In the genomic region with DNA sequence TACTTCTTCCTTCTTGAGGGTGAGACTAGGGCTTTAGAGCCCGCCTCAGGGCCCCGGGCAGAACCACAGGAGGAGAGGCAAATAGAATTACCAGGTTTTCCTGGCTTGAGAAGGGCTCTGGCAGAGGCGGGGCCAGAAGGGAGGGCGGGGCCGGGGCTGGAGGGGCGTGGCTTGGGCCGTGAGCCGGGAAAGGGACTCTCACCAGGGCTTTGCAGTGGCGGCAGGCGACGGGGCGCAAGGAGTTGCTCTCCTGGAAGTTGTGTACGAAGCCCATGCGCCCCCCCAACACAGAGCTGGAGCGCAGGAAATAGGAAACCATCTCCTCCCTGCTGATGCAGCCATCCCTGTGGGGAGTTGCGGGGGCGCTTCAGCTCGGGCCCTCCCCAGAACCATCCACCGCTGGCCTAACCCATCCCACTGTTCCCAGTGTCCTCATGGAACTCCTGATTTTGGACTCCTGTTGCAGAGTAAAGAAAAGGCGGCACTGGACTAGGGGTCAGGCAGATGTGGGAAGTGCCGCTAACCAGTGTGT, we compare ENCODE assay signal across 12 cellular contexts. TPM values are rescaled to one million over a fixed set of nuclear protein-coding genes. Genes with fewer than 3 reads are reported as not detected.
DNase-seq lines count a peak whose midpoint lies in the region; ATAC-seq and TF ChIP-seq lines count a peak whose summit lies in the region.
"Had no signal": no experiment of that assay in that cellular context is flagged by ENCODE, and none has a peak within 500 bp of the region (broad histone marks: within the 10 kb centered on the region; RNA-seq: fewer than 3 reads in every experiment).

No MANE protein-coding gene starts in this region.

- H3K36me3 ChIP-seq in PC-3 (ENCODE audit: low read depth, low read length) (no peaks in the 10 kb centered on the region), sigmoid colon (peaks cover 0 to 45% (median 8%) of the 10 kb centered on the region in 4 donors), tibial nerve (peaks cover 0 to 6% (median 0%) of the 10 kb centered on the region in 3 donors)

- intact Hi-C loops in PC-3 (cut with micrococcal nuclease) = no loop called here
- intact Hi-C loops in sigmoid colon (cut with DNase I) = no loop called here

- TF ChIP-seq POLR2A in sigmoid colon (IDR thresholded peaks at IDR 0.05) = no peak
- TF ChIP-seq POLR2A in tibial nerve (IDR thresholded peaks at IDR 0.05) = no peak

- H3F3A ChIP-seq in PC-3 (ENCODE audit: low read length, unreplicated experiment) = no peaks in the 10 kb centered on the region

- CTCF ChIA-PET in PC-3 (lab: Charles Lee) = no interaction called here

- H3K4me3 ChIP-seq in PC-3 (ENCODE audit: low read length) = no peak overlapping the region
- no peak overlapping the region for H3K4me3 ChIP-seq in sigmoid colon
- H3K4me3 ChIP-seq in tibial nerve = no peak overlapping the region

- H3K9ac ChIP-seq in PC-3 (ENCODE audit: low read length) = no peak overlapping the region

- H2AFZ ChIP-seq in PC-3 (ENCODE audit: low read length) = no peak overlapping the region

- no peak overlapping the region for H3K4me3 Mint-ChIP-seq in activated naive CD8-positive, alpha-beta T cell
- no peak overlapping the region for H3K4me3 Mint-ChIP-seq in activated naive CD8-positive, alpha-beta T cell treated with anti-CD3 and anti-CD28 coated beads for 36 hours

- no peak for TF ChIP-seq EP300 in sigmoid colon (IDR thresholded peaks at IDR 0.05)
- no peak for TF ChIP-seq EP300 in tibial nerve (IDR thresholded peaks at IDR 0.05)

- WGBS in sigmoid colon, 2 donors = 26 to 58% methylated on average over 21 of the region's 21 CpGs
- 34 to 53% methylated on average over 15 to 21 of the region's 21 CpGs for WGBS in tibial nerve, 2 donors

- DNase-seq in activated naive CD8-positive, alpha-beta T cell treated with anti-CD3 and anti-CD28 coated beads for 36 hours = no peak
- DNase-seq in PC-3 = peak; percentile 19
- no peak for DNase-seq in foreskin keratinocyte
- DNase-seq in sigmoid colon = peak; percentile 63
- DNase-seq in ACHN = no peak
- DNase-seq in tibial nerve (ENCODE audit: low spot score in 2 of 2) = no peak
- DNase-seq: activated effector memory CD4-positive, alpha-beta T cell treated with Interleukin-2 at 50 U/mL for 16 hours; effector CD8-positive, alpha-beta T cell; NCI-H2029 had no signal

- peaks cover 16% of the 10 kb centered on the region for H3K4me1 Mint-ChIP-seq in activated naive CD8-positive, alpha-beta T cell (ENCODE audit: low read depth)
- peaks cover 14% of the 10 kb centered on the region for H3K4me1 Mint-ChIP-seq in activated naive CD8-positive, alpha-beta T cell treated with anti-CD3 and anti-CD28 coated beads for 36 hours

- no peaks in the 10 kb centered on the region for H3K79me2 ChIP-seq in PC-3 (ENCODE audit: low read length)

- POLR2A ChIA-PET in PC-3 (lab: Charles Lee; ENCODE audit: unreplicated experiment) = no interaction called here

- no TSS peak for BruUV-seq in PC-3 (replicated peaks; lab: Mats Ljungman, UMichigan)

- H3K36me3 Mint-ChIP-seq in activated naive CD8-positive, alpha-beta T cell = peaks cover 2% of the 10 kb centered on the region
- H3K36me3 Mint-ChIP-seq in activated naive CD8-positive, alpha-beta T cell treated with anti-CD3 and anti-CD28 coated beads for 36 hours = no peaks in the 10 kb centered on the region

- H3K9me3 ChIP-seq in PC-3 (ENCODE audit: low read length) (no peaks in the 10 kb centered on the region), sigmoid colon (no peaks in the 10 kb centered on the region), tibial nerve (no peaks in the 10 kb centered on the region)

- no peaks in the 10 kb centered on the region for H3K9me2 ChIP-seq in PC-3 (replicated peaks; ENCODE audit: low read length)

- no peaks in the 10 kb centered on the region for H3K9me3 Mint-ChIP-seq in activated naive CD8-positive, alpha-beta T cell (ENCODE audit: low read depth)
- no peaks in the 10 kb centered on the region for H3K9me3 Mint-ChIP-seq in activated naive CD8-positive, alpha-beta T cell treated with anti-CD3 and anti-CD28 coated beads for 36 hours

- H3K4me1 ChIP-seq in PC-3 (ENCODE audit: insufficient read depth, low read length) (no peaks in the 10 kb centered on the region), foreskin keratinocyte (no peaks in the 10 kb centered on the region), sigmoid colon (peaks cover 0 to 8% (median 2%) of the 10 kb centered on the region in 4 donors), tibial nerve (peaks cover 0 to 5% (median 0%) of the 10 kb centered on the region in 4 donors)

- in situ Hi-C loops in ACHN (cut with HindIII; ENCODE audit: low pct_ligation_motif_present, low pct_unique_long_range_greater_than_20kb, low sequenced_read_pairs) = no loop called here

- peaks cover 2% of the 10 kb centered on the region; the same call in 1 of the 2 replicates for H3K27me3 ChIP-seq in PC-3 (ENCODE audit: low read length)
- H3K27me3 ChIP-seq in foreskin keratinocyte = peaks cover 32% of the 10 kb centered on the region
- no peaks in the 10 kb centered on the region for H3K27me3 ChIP-seq in sigmoid colon
- no peaks in the 10 kb centered on the region for H3K27me3 ChIP-seq in tibial nerve

- no peaks in the 10 kb centered on the region for H4K20me1 ChIP-seq in PC-3 (ENCODE audit: low read length)

- TF ChIP-seq CTCF in PC-3 (conservative IDR thresholded peaks at IDR 0.05; ENCODE audit: low read depth, low read length) (no peak), foreskin keratinocyte (conservative IDR thresholded peaks at IDR 0.05) (no peak), sigmoid colon (IDR thresholded peaks at IDR 0.05) (no peak), tibial nerve (IDR thresholded peaks at IDR 0.05) (no peak)

- H3K4me2 ChIP-seq in PC-3 (ENCODE audit: low read length) = no peak overlapping the region

- no peak overlapping the region for H3K27ac ChIP-seq in PC-3 (ENCODE audit: low read length)
- no peak overlapping the region for H3K27ac ChIP-seq in foreskin keratinocyte
- no peak overlapping the region for H3K27ac ChIP-seq in sigmoid colon
- no peak overlapping the region for H3K27ac ChIP-seq in tibial nerve

- H3K27me3 Mint-ChIP-seq in activated naive CD8-positive, alpha-beta T cell = no peaks in the 10 kb centered on the region
- no peaks in the 10 kb centered on the region for H3K27me3 Mint-ChIP-seq in activated naive CD8-positive, alpha-beta T cell treated with anti-CD3 and anti-CD28 coated beads for 36 hours

- ATAC-seq in PC-3 = no peak
- ATAC-seq in foreskin keratinocyte = peak; percentile 51
- no peak for ATAC-seq in HG02870 (IDR thresholded peaks at IDR 0.05; ENCODE audit: unreplicated experiment)

- peak overlapping the region; percentile 50 for H3K27ac Mint-ChIP-seq in activated naive CD8-positive, alpha-beta T cell
- H3K27ac Mint-ChIP-seq in activated naive CD8-positive, alpha-beta T cell treated with anti-CD3 and anti-CD28 coated beads for 36 hours = no peak overlapping the region

RNA-seq across cellular contexts. Expression of a gene that starts 6.9 kb away (rescaled TPM):
- total RNA-seq in activated naive CD8-positive, alpha-beta T cell treated with anti-CD3 and anti-CD28 coated beads for 36 hours = under 1 TPM; 0.20 to 0.58 TPM
- total RNA-seq in PC-3 (2014; rRNA removed) = not detected in 2 replicates
- not detected in 2 replicates for total RNA-seq in foreskin keratinocyte
- polyA plus RNA-seq in foreskin keratinocyte = not detected in 2 replicates
- total RNA-seq in sigmoid colon = 10 to 100 TPM in 2 of 4 donors, 1 to 10 TPM in 2; 6.8 to 20.5 (median 13.7) TPM
- 1 to 10 TPM in 2 of 3 donors, under 1 TPM in 1; 0.23 to 4.9 (median 3.0) TPM for polyA plus RNA-seq in sigmoid colon
- total RNA-seq in tibial nerve = 10 to 100 TPM in 2 of 4 donors, 1 to 10 TPM in 2; 1.7 to 25.5 (median 8.7) TPM
- total RNA-seq: kidney epithelial cell had no signal

RNA-seq across cellular contexts. Expression of a gene that starts 14.0 kb away (rescaled TPM):
- total RNA-seq in activated naive CD8-positive, alpha-beta T cell treated with anti-CD3 and anti-CD28 coated beads for 36 hours = 1 to 10 TPM; 3.5 to 4.6 TPM
- total RNA-seq in PC-3 (2014; rRNA removed) (not detected in 2 replicates), foreskin keratinocyte (0.14 and 0.31 TPM in 2 replicates), sigmoid colon (10 to 100 TPM; 26.7 to 77.0 (median 27.8) TPM), tibial nerve (10 to 100 TPM; 35.4 to 87.0 (median 59.0) TPM)
- polyA plus RNA-seq in foreskin keratinocyte (0.25 and 0.39 TPM in 2 replicates), sigmoid colon (100 to 1,000 TPM in 1 of 3 donors, 1 to 10 TPM in 2; 2.1 to 101 (median 4.8) TPM)

RNA-seq across cellular contexts. Expression of a gene that starts 29.9 kb away (rescaled TPM):
- total RNA-seq in activated naive CD8-positive, alpha-beta T cell treated with anti-CD3 and anti-CD28 coated beads for 36 hours = 1 to 10 TPM; 1.6 to 1.8 TPM
- total RNA-seq in PC-3 (2014; rRNA removed) (0.95 and 1.3 TPM in 2 replicates), foreskin keratinocyte (0.07 TPM in 2 replicates), sigmoid colon (10 to 100 TPM; 10.5 to 42.1 (median 27.1) TPM), tibial nerve (10 to 100 TPM in 2 of 4 donors, 1 to 10 TPM in 2; 2.1 to 18.6 (median 9.9) TPM)
- polyA plus RNA-seq in foreskin keratinocyte (0.07 and 0.19 TPM in 2 replicates), sigmoid colon (1 to 10 TPM in 2 of 3 donors, under 1 TPM in 1; 0.23 to 2.1 (median 1.8) TPM)

RNA-seq across cellular contexts. Expression of a gene that starts 48.4 kb away (rescaled TPM):
- 100 to 1,000 TPM; 453 to 463 TPM for total RNA-seq in activated naive CD8-positive, alpha-beta T cell treated with anti-CD3 and anti-CD28 coated beads for 36 hours
- total RNA-seq in PC-3 (2014; rRNA removed) = 209 and 217 TPM in 2 replicates
- total RNA-seq in foreskin keratinocyte = 114 and 115 TPM in 2 replicates
- 105 and 113 TPM in 2 replicates for polyA plus RNA-seq in foreskin keratinocyte
- 100 to 1,000 TPM; 185 to 381 (median 294) TPM for total RNA-seq in sigmoid colon
- 100 to 1,000 TPM in 1 of 3 donors, 10 to 100 TPM in 2; 36.5 to 126 (median 43.2) TPM for polyA plus RNA-seq in sigmoid colon
- total RNA-seq in tibial nerve = 100 to 1,000 TPM; 368 to 416 (median 372) TPM

Comparison
In these comparisons a context has a peak if more than half of its experiments do, and no peak if none do; other contexts are left out.
1. DNase-seq: peak in PC-3 (single experiment) and sigmoid colon (single experiment); none in activated naive CD8-positive, alpha-beta T cell treated with anti-CD3 and anti-CD28 coated beads for 36 hours (single experiment), foreskin keratinocyte (0 of 2), ACHN (single experiment) and tibial nerve (0 of 2).
2. RNA of a gene that starts 14.0 kb away (total RNA-seq): 35.4 to 87.0 TPM in tibial nerve and 26.7 to 77.0 TPM in sigmoid colon; 3.5 to 4.6 TPM in activated naive CD8-positive, alpha-beta T cell treated with anti-CD3 and anti-CD28 coated beads for 36 hours, not detected in PC-3 and 0.14 to 0.31 TPM in foreskin keratinocyte; every median in the first group is over 4 times any median in the second.